12 cellular contexts compared by ENCODE assay signal in the genomic region with DNA sequence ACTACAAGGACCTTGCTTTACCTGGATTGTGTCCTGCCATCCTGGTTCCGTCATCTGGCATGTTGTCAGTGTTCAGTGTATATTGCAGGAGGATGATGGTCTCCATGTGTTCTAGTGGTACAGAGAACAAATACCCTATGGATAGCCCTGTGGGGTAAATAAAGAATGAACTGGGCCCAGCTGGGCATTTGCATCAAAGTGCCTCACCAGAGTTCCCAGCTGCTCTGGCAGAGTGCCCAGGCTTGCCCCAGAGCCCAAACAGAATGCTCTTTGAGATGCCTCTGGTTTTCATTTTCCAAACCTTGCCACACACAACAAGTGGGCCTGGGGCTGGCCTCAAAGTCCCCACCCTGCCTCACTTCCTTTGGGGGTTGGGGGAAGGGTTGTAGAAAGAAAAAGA.
DNase-seq lines count a peak whose midpoint lies in the region; ATAC-seq and TF ChIP-seq lines count a peak whose summit lies in the region.
"Had no signal": no experiment of that assay in that cellular context is flagged by ENCODE, and none has a peak within 500 bp of the region (broad histone marks: within the 10 kb centered on the region; RNA-seq: fewer than 3 reads in every experiment).

No MANE protein-coding gene starts in this region.

- no peaks in the 10 kb centered on the region for H3K79me2 ChIP-seq in mesendoderm (ENCODE audit: control insufficient read depth, insufficient read depth, low read length)

- no peak overlapping the region for H3K27ac ChIP-seq in SJCRH30
- no peak overlapping the region for H3K27ac ChIP-seq in mesendoderm (ENCODE audit: low read depth, low read length)
- H3K27ac ChIP-seq: pancreas had no signal

- H3K9me3 ChIP-seq in SJCRH30 (replicated peaks), result no peaks in the 10 kb centered on the region
- H3K9me3 ChIP-seq: pancreas had no signal

- H4K5ac ChIP-seq in mesendoderm (ENCODE audit: low read length), result no peak overlapping the region

- no peak overlapping the region for H2AK5ac ChIP-seq in mesendoderm (ENCODE audit: low read length)

- H3K4me1 ChIP-seq in SJCRH30 (peaks cover 10% of the 10 kb centered on the region), mesendoderm (ENCODE audit: control insufficient read depth, low read depth, low read length) (no peaks in the 10 kb centered on the region)
- H3K4me1 ChIP-seq: pancreas had no signal

- H3K23ac ChIP-seq in mesendoderm (ENCODE audit: low read length), result no peak overlapping the region

- DNase-seq in DMS153 (lab: John Stamatoyannopoulos, UW) (peak; percentile 88), M059J (ENCODE audit: low read depth) (peak; percentile 42), SJCRH30 (peak; percentile 84 to 90), mesendoderm (no peak), ecto neural progenitor cell (ENCODE audit: low spot score) (no peak), GM20000 (ENCODE audit: low spot score) (no peak), left lobe of liver (ENCODE audit: low spot score) (no peak)
- DNase-seq: activated T-cell treated with anti-CD3 and anti-CD28 coated beads, Interleukin-2, amount 50 U/mL, for 4 hours; effector memory CD4-positive, alpha-beta T cell; T-helper 17 cell had no signal

- H3K27me3 ChIP-seq in SJCRH30 (no peaks in the 10 kb centered on the region), mesendoderm (ENCODE audit: insufficient read depth, low read length, poor library complexity) (no peaks in the 10 kb centered on the region)
- H3K27me3 ChIP-seq: pancreas had no signal

- no peak overlapping the region for H3K4me2 ChIP-seq in mesendoderm (ENCODE audit: low read length)

- H3K4me3 ChIP-seq in SJCRH30 (no peak overlapping the region), mesendoderm (ENCODE audit: low read length) (no peak overlapping the region)
- H3K4me3 ChIP-seq: pancreas had no signal

- no peak overlapping the region for H3K18ac ChIP-seq in mesendoderm (ENCODE audit: low read length)

- no peak overlapping the region for H3K56ac ChIP-seq in mesendoderm (ENCODE audit: low read length)

- no peak overlapping the region for H2BK15ac ChIP-seq in mesendoderm (replicated peaks; ENCODE audit: low read depth)

- no CpG with 5 or more reads among the region's 1 CpG for WGBS in mesendoderm (ENCODE audit: extremely low coverage, insufficient coverage, low lambda C conversion rate)

- H3K4ac ChIP-seq in mesendoderm (ENCODE audit: low read depth, low read length), result no peak overlapping the region

- no peak overlapping the region for H2BK120ac ChIP-seq in mesendoderm (ENCODE audit: low read depth, low read length)

- no peak overlapping the region for H2BK5ac ChIP-seq in mesendoderm (ENCODE audit: low read length)

- H3K36me3 ChIP-seq in SJCRH30 (no peaks in the 10 kb centered on the region), mesendoderm (ENCODE audit: control insufficient read depth, insufficient read depth, low read length) (no peaks in the 10 kb centered on the region)
- H3K36me3 ChIP-seq: pancreas had no signal

- no peak for TF ChIP-seq CTCF in GM20000 (IDR thresholded peaks at IDR 0.05; ENCODE audit: extremely low read depth, missing control alignments)

- peak overlapping the region; percentile 56 for H4K8ac ChIP-seq in mesendoderm (ENCODE audit: low read depth, low read length)

- H3K9ac ChIP-seq in mesendoderm (ENCODE audit: low read length), result no peak overlapping the region

- H3K79me1 ChIP-seq in mesendoderm (ENCODE audit: low read length), result no peaks in the 10 kb centered on the region

- ATAC-seq in HG03342 (IDR thresholded peaks at IDR 0.05; ENCODE audit: unreplicated experiment) (no peak), left lobe of liver (no peak)
- ATAC-seq: activated T-cell treated with anti-CD3 and anti-CD28 coated beads, Interleukin-2, amount 50 U/mL, for 4 hours; pancreas; T-helper 17 cell had no signal

Comparison
In these comparisons a context has a peak if more than half of its experiments do, and no peak if none do; other contexts are left out.
1. DNase-seq: peak in DMS153 (single experiment), M059J (single experiment) and SJCRH30 (2 of 2); none in mesendoderm (single experiment), ecto neural progenitor cell (single experiment), GM20000 (single experiment) and left lobe of liver (single experiment).